ENCODE assay signal across 8 cellular contexts in genomic region chr10:32190890-32191491, GRCh38.
DNase-seq lines count a peak whose midpoint lies in the region; ATAC-seq and TF ChIP-seq lines count a peak whose summit lies in the region.

No MANE protein-coding gene starts in this region.

- H3K4me1 ChIP-seq in OCI-LY7 (ENCODE audit: insufficient read depth, low read length, poor library complexity, severe bottlenecking): peaks cover 6% of the 10 kb centered on the region

- peaks cover 4% of the 10 kb centered on the region for H3K4me1 Mint-ChIP-seq in activated CD4-positive, alpha-beta T cell treated with anti-CD3 and anti-CD28 coated beads, Interleukin-2, amount 10 ng/mL, durations not matched to agents 24 days and 14 days
- H3K4me1 Mint-ChIP-seq in nephron progenitor cell: no peaks in the 10 kb centered on the region

- H3K4me3 ChIP-seq in OCI-LY7 (ENCODE audit: low read depth, low read length, poor library complexity, severe bottlenecking): no peak overlapping the region
- peak overlapping the region in 2 of 59 donors; percentile 5 to 7 for H3K4me3 ChIP-seq in dorsolateral prefrontal cortex

- ATAC-seq in HG02678 (IDR thresholded peaks at IDR 0.05; ENCODE audit: unreplicated experiment) (peak; percentile 67), HG03442 (IDR thresholded peaks at IDR 0.05; ENCODE audit: unreplicated experiment) (no peak), HG02970 (IDR thresholded peaks at IDR 0.05; ENCODE audit: low FRiP score, unreplicated experiment) (no peak)

- H3K9me2 ChIP-seq in OCI-LY7 (ENCODE audit: insufficient read depth, low read length): no peaks in the 10 kb centered on the region

- BruUV-seq in OCI-LY7 (replicated peaks; lab: Mats Ljungman, UMichigan): no TSS peak

- POLR2A ChIA-PET in OCI-LY7 (lab: Charles Lee): interaction anchor here (0.6 to 1.5 kb wide), 3 partner anchors 40 to 186 kb away, joined by 3 read pairs; no protein-coding TSS in a partner anchor

- H2AFZ ChIP-seq in OCI-LY7 (ENCODE audit: low read length): peak overlapping the region; percentile 90

- no peaks in the 10 kb centered on the region for H3K27me3 ChIP-seq in dorsolateral prefrontal cortex

- intact Hi-C loops in activated CD4-positive, alpha-beta T cell treated with anti-CD3 and anti-CD28 coated beads, Interleukin-2, amount 10 ng/mL, durations not matched to agents 24 days and 14 days (cut with micrococcal nuclease): loop anchor here (1.0 to 5.0 kb wide), 3 partner anchors 51 to 177 kb away; no protein-coding TSS in a partner anchor
- intact Hi-C loops in OCI-LY7 (cut with micrococcal nuclease; ENCODE audit: unreplicated experiment) (loop anchor here (1.0 to 10.0 kb wide), 3 partner anchors 155 to 346 kb away; no protein-coding TSS in a partner anchor), dorsolateral prefrontal cortex (cut with DNase I) (loop anchor here (2.0 to 10.0 kb wide), 4 partner anchors 176 to 824 kb away; partner anchors contain the start of gene CCDC7 (in 1 of the 2))

- no peaks in the 10 kb centered on the region for H3K9me3 Mint-ChIP-seq in activated CD4-positive, alpha-beta T cell treated with anti-CD3 and anti-CD28 coated beads, Interleukin-2, amount 10 ng/mL, durations not matched to agents 24 days and 14 days
- H3K9me3 Mint-ChIP-seq in nephron progenitor cell: no peaks in the 10 kb centered on the region

- H3K79me2 ChIP-seq in OCI-LY7 (ENCODE audit: insufficient read depth, low read depth, low read length): no peaks in the 10 kb centered on the region

- H3K27ac ChIP-seq in OCI-LY7 (ENCODE audit: low read depth, low read length, poor library complexity, severe bottlenecking) (no peak overlapping the region), dorsolateral prefrontal cortex (peak overlapping the region in 4 of 59 donors; percentile 7 to 34 (median 19))

- peaks cover 5% of the 10 kb centered on the region for H3K27me3 Mint-ChIP-seq in activated CD4-positive, alpha-beta T cell treated with anti-CD3 and anti-CD28 coated beads, Interleukin-2, amount 10 ng/mL, durations not matched to agents 24 days and 14 days
- H3K27me3 Mint-ChIP-seq in nephron progenitor cell (ENCODE audit: low read depth, poor library complexity): no peaks in the 10 kb centered on the region

- no peaks in the 10 kb centered on the region for H3K9me3 ChIP-seq in OCI-LY7 (ENCODE audit: low read length)

- no peaks in the 10 kb centered on the region for H3K36me3 ChIP-seq in OCI-LY7 (ENCODE audit: insufficient read depth, low read length)

- peak; percentile 65 for DNase-seq in activated CD4-positive, alpha-beta T cell treated with anti-CD3 and anti-CD28 coated beads, Interleukin-2, amount 10 ng/mL, durations not matched to agents 24 days and 14 days
- DNase-seq in activated CD4-positive, alpha-beta T cell treated with anti-CD3 and anti-CD28 coated beads for 48 hours: no peak
- DNase-seq in OCI-LY7 (ENCODE audit: low spot score) (peak; percentile 71), dorsolateral prefrontal cortex (no peak), nephron progenitor cell (no peak)

- no peaks in the 10 kb centered on the region for H3K36me3 Mint-ChIP-seq in activated CD4-positive, alpha-beta T cell treated with anti-CD3 and anti-CD28 coated beads, Interleukin-2, amount 10 ng/mL, durations not matched to agents 24 days and 14 days (ENCODE audit: low read depth)
- no peaks in the 10 kb centered on the region for H3K36me3 Mint-ChIP-seq in nephron progenitor cell (ENCODE audit: low read depth)

- no peaks in the 10 kb centered on the region for H4K20me1 ChIP-seq in OCI-LY7 (ENCODE audit: insufficient read depth, low read length)

- no peak overlapping the region for H3K4me3 Mint-ChIP-seq in activated CD4-positive, alpha-beta T cell treated with anti-CD3 and anti-CD28 coated beads, Interleukin-2, amount 10 ng/mL, durations not matched to agents 24 days and 14 days
- H3K4me3 Mint-ChIP-seq in nephron progenitor cell: no peak overlapping the region

- H3K27ac Mint-ChIP-seq in activated CD4-positive, alpha-beta T cell treated with anti-CD3 and anti-CD28 coated beads, Interleukin-2, amount 10 ng/mL, durations not matched to agents 24 days and 14 days: peak overlapping the region; percentile 32
- H3K27ac Mint-ChIP-seq in nephron progenitor cell: no peak overlapping the region

- CTCF ChIA-PET in OCI-LY7 (lab: Charles Lee; ENCODE audit: unreplicated experiment): no interaction called here

- TF ChIP-seq CTCF in OCI-LY7 (conservative IDR thresholded peaks at IDR 0.05; ENCODE audit: low read length) (peak; percentile 94), dorsolateral prefrontal cortex (IDR thresholded peaks at IDR 0.05 in 54 of 56, conservative IDR thresholded peaks at IDR 0.05 in 2 of 56; ENCODE audit: low read depth in 1 of 56, partially characterized antibody in 56 of 56) (peak; percentile 63 to 94 (median 82)), nephron progenitor cell (IDR thresholded peaks at IDR 0.05) (peak; percentile 73)

- H3K4me2 ChIP-seq in OCI-LY7 (ENCODE audit: low read length): peak overlapping the region; percentile 13; the same call in 1 of the 2 replicates

Comparison
In these comparisons a context has a peak if more than half of its experiments do, and no peak if none do; other contexts are left out.
1. DNase-seq: peak in activated CD4-positive, alpha-beta T cell treated with anti-CD3 and anti-CD28 coated beads, Interleukin-2, amount 10 ng/mL, durations not matched to agents 24 days and 14 days (single experiment) and OCI-LY7 (single experiment); none in activated CD4-positive, alpha-beta T cell treated with anti-CD3 and anti-CD28 coated beads for 48 hours (single experiment), dorsolateral prefrontal cortex (0 of 10) and nephron progenitor cell (single experiment).
2. Peak in every context shown above with its lines, with median percentiles within 50 percentile points of each other: CTCF ChIP-seq.